1 cellular context compared by ENCODE assay signal in genomic region chr3:119600732-119601131, GRCh38.
TF ChIP-seq lines count a peak whose summit lies in the region.

No MANE protein-coding gene starts in this region.

TF ChIP-seq in HepG2, 621 proteins besides CTCF, POLR2A, EP300 and RAD21:
- 0 out of 2 replicates have a peak, but pooled peaks have one; percentile 28 for TF ChIP-seq ZNF263 (CRISPR knock-in tag; IDR thresholded peaks at IDR 0.05)
- peak; percentile 60 for TF ChIP-seq STAG1 (CRISPR knock-in tag; IDR thresholded peaks at IDR 0.05)
- peak; percentile 21; the same call in 1 of the 2 replicates for TF ChIP-seq ZNF574 (CRISPR knock-in tag; IDR thresholded peaks at IDR 0.05)
- no peak for TF ChIP-seq SMYD3 (CRISPR knock-in tag; IDR thresholded peaks at IDR 0.05)
- TF ChIP-seq NFYC (CRISPR knock-in tag; IDR thresholded peaks at IDR 0.05), result no peak
- no peak for TF ChIP-seq ZNF740 (CRISPR knock-in tag; IDR thresholded peaks at IDR 0.05)
- TF ChIP-seq PATZ1 (CRISPR knock-in tag; IDR thresholded peaks at IDR 0.05), result peak; percentile 49; the same call in 1 of the 2 replicates
